8 cellular contexts compared by ENCODE assay signal in genomic region chr2:121297217-121297830, GRCh38.
DNase-seq lines count a peak whose midpoint lies in the region; ATAC-seq and TF ChIP-seq lines count a peak whose summit lies in the region.

No MANE protein-coding gene starts in this region.

- ATAC-seq in HG03521 (IDR thresholded peaks at IDR 0.05; ENCODE audit: unreplicated experiment) (peak; percentile 53), GM19463 (IDR thresholded peaks at IDR 0.05; ENCODE audit: unreplicated experiment) (no peak)

- peak; percentile 2 for DNase-seq in NCI-H1105 treated with DMSO at 0.1 percent for 48 hours (lab: John Stamatoyannopoulos, UW)
- DNase-seq in NCI-H1105 (lab: John Stamatoyannopoulos, UW): no peak
- peak; percentile 63 for DNase-seq in RKO (ENCODE audit: low spot score)
- DNase-seq in fibroblast of mammary gland (ENCODE audit: low read depth): peak; percentile 22
- peak; percentile 20 for DNase-seq in putamen (ENCODE audit: low spot score)
- no peak for DNase-seq in NCI-H128 (lab: John Stamatoyannopoulos, UW; ENCODE audit: unreplicated experiment)

- no peak overlapping the region for H3K4me3 ChIP-seq in fibroblast of mammary gland (ENCODE audit: control insufficient read depth, low read depth, low read length)

- TF ChIP-seq CTCF in fibroblast of mammary gland (conservative IDR thresholded peaks at IDR 0.05; ENCODE audit: control insufficient read depth, insufficient read depth, low read depth, low read length): peak; percentile 78

Comparison
In these comparisons a context has a peak if more than half of its experiments do, and no peak if none do; other contexts are left out.
1. DNase-seq: peak in NCI-H1105 treated with DMSO at 0.1 percent for 48 hours (single experiment), RKO (single experiment), fibroblast of mammary gland (single experiment) and putamen (single experiment); none in NCI-H1105 (single experiment) and NCI-H128 (single experiment).